ENCODE assay signal across 1 cellular context in genomic region chr16:28193530-28194423, GRCh38.
TF ChIP-seq lines count a peak whose summit lies in the region.

No MANE protein-coding gene starts in this region.

TF ChIP-seq in HEK293, 187 proteins besides CTCF, POLR2A, EP300 and RAD21 (continued from another document and continues in another):
- TF ChIP-seq TSHZ1 (tag by site-specific recombination; IDR thresholded peaks at IDR 0.05; ENCODE audit: borderline replicate concordance) (0 out of 2 replicates have a peak, but pooled peaks have one; percentile 29), ZNF426 (tag by site-specific recombination; IDR thresholded peaks at IDR 0.05) (no peak), ZNF513 (tag by site-specific recombination; IDR thresholded peaks at IDR 0.05) (no peak), ZBTB21 (tag by site-specific recombination; IDR thresholded peaks at IDR 0.05) (peak; percentile 53; the same call in 1 of the 2 replicates), ZNF510 (tag by site-specific recombination; IDR thresholded peaks at IDR 0.05; ENCODE audit: insufficient replicate concordance) (no peak), ZNF214 (tag by site-specific recombination; IDR thresholded peaks at IDR 0.05; ENCODE audit: borderline replicate concordance) (no peak), PRDM10 (tag by site-specific recombination; IDR thresholded peaks at IDR 0.05) (peak; percentile 97), PBX3 (CRISPR knock-in tag; IDR thresholded peaks at IDR 0.05) (no peak), FEZF1 (tag by site-specific recombination; IDR thresholded peaks at IDR 0.05) (peak; percentile 88), ZSCAN16 (tag by site-specific recombination; IDR thresholded peaks at IDR 0.05) (no peak), ZNF398 (tag by site-specific recombination; IDR thresholded peaks at IDR 0.05) (no peak), ZNF26 (tag by site-specific recombination; IDR thresholded peaks at IDR 0.05) (no peak), ZNF174 (tag by site-specific recombination; IDR thresholded peaks at IDR 0.05) (no peak), ZNF600 (tag by site-specific recombination; IDR thresholded peaks at IDR 0.05) (peak; percentile 70), ZNF311 (tag by site-specific recombination; IDR thresholded peaks at IDR 0.05; ENCODE audit: borderline replicate concordance) (no peak), ZNF518A (tag by site-specific recombination; conservative IDR thresholded peaks at IDR 0.05; ENCODE audit: low read depth) (no peak), ZNF549 (tag by site-specific recombination; IDR thresholded peaks at IDR 0.05) (no peak), ZNF114 (tag by site-specific recombination; IDR thresholded peaks at IDR 0.05) (no peak), KLF17 (tag by site-specific recombination; IDR thresholded peaks at IDR 0.05) (peak; percentile 91), ZNF692 (tag by site-specific recombination; IDR thresholded peaks at IDR 0.05) (no peak), ZNF324 (tag by site-specific recombination; IDR thresholded peaks at IDR 0.05) (no peak), ZNF362 (tag by site-specific recombination; IDR thresholded peaks at IDR 0.05) (peak; percentile 68), ZNF366 (tag by site-specific recombination; conservative IDR thresholded peaks at IDR 0.05) (peak; percentile 37; the same call in 1 of the 2 replicates), ZEB2 (tag by site-specific recombination; IDR thresholded peaks at IDR 0.05) (peak; percentile 73), ZNF776 (tag by site-specific recombination; IDR thresholded peaks at IDR 0.05; ENCODE audit: borderline replicate concordance) (no peak), ZNF391 (tag by site-specific recombination; IDR thresholded peaks at IDR 0.05; ENCODE audit: borderline replicate concordance, low read depth) (no peak; the same call in 1 of the 2 replicates), ZNF48 (tag by site-specific recombination; IDR thresholded peaks at IDR 0.05) (no peak), ZNF530 (tag by site-specific recombination; IDR thresholded peaks at IDR 0.05; ENCODE audit: low read depth) (no peak), GFI1B (tag by site-specific recombination; IDR thresholded peaks at IDR 0.05) (peak; percentile 52; the same call in 1 of the 2 replicates)
